In genomic region chr2:164620873-164621760, GRCh38 we compare ENCODE assay signal across 9 cellular contexts. TPM values are rescaled to one million over a fixed set of nuclear protein-coding genes. Genes with fewer than 3 reads are reported as not detected.
DNase-seq lines count a peak whose midpoint lies in the region; ATAC-seq and TF ChIP-seq lines count a peak whose summit lies in the region.
"Had no signal": no experiment of that assay in that cellular context is flagged by ENCODE, and none has a peak within 500 bp of the region (broad histone marks: within the 10 kb centered on the region; RNA-seq: fewer than 3 reads in every experiment).

Gene GRB14, minus strand, starts transcription at chr2:164621482. Its CDS starts 173 bp downstream, at chr2:164621309.

- H3K4me1 Mint-ChIP-seq in effector memory CD8-positive, alpha-beta T cell (ENCODE audit: low read depth in 2 of 2): peaks cover 0 to 1% of the 10 kb centered on the region in 2 donors

- H3K4me3 Mint-ChIP-seq in effector memory CD8-positive, alpha-beta T cell: no peak within 1 kb of the TSS

- no peaks in the 10 kb centered on the region for H3K27me3 Mint-ChIP-seq in effector memory CD8-positive, alpha-beta T cell

- no peak within 1 kb of the TSS for H3K27ac Mint-ChIP-seq in effector memory CD8-positive, alpha-beta T cell

- no peak for ATAC-seq in effector memory CD8-positive, alpha-beta T cell (replicated peaks)

- TF ChIP-seq CTCF in coronary artery (IDR thresholded peaks at IDR 0.05) (no peak), lower leg skin (IDR thresholded peaks at IDR 0.05) (no peak)

- H3K27ac ChIP-seq in coronary artery (no peak within 1 kb of the TSS), thymus (ENCODE audit: low read depth) (no peak within 1 kb of the TSS)

- intact Hi-C loops in lower leg skin (cut with DNase I; ENCODE audit: low total_unique reads): no loop called here

- no peaks in the 10 kb centered on the region for H3K36me3 ChIP-seq in thymus (ENCODE audit: control insufficient read depth, insufficient read depth)

- TF ChIP-seq POLR2A in lower leg skin (IDR thresholded peaks at IDR 0.05): no peak

- peaks cover 3 to 7% of the 10 kb centered on the region in 2 donors for H3K9me3 Mint-ChIP-seq in effector memory CD8-positive, alpha-beta T cell

- H3K9me3 ChIP-seq in thymus (ENCODE audit: control insufficient read depth): no peaks in the 10 kb centered on the region

- peaks cover 6% of the 10 kb centered on the region for H3K4me1 ChIP-seq in thymus (ENCODE audit: control insufficient read depth, insufficient read depth, low read length)

- WGBS in lower leg skin, 2 donors: 0 to 1% methylated on average over 13 to 19 of the region's 96 CpGs
- under 1% methylated on average over 95 of the region's 96 CpGs for WGBS in thymus

- H3K27me3 ChIP-seq in thymus (ENCODE audit: control insufficient read depth, insufficient read depth): peaks cover 24% of the 10 kb centered on the region

- H3K36me3 Mint-ChIP-seq in effector memory CD8-positive, alpha-beta T cell (ENCODE audit: insufficient read depth): no peaks in the 10 kb centered on the region

- DNase-seq in NCI-H1417 (lab: John Stamatoyannopoulos, UW): peak; percentile 22 to 58 (median 39)
- no peak for DNase-seq in NCI-H1417 treated with DMSO at 0.1 percent for 48 hours (lab: John Stamatoyannopoulos, UW)
- peak; percentile 58 for DNase-seq in NCI-H2196 treated with DMSO at 0.1 percent for 48 hours (lab: John Stamatoyannopoulos, UW; ENCODE audit: unreplicated experiment)
- DNase-seq in coronary artery (ENCODE audit: low spot score): no peak
- no peak for DNase-seq in lower leg skin (ENCODE audit: low spot score in 2 of 2)
- no peak for DNase-seq in putamen (ENCODE audit: low spot score)
- DNase-seq in effector memory CD8-positive, alpha-beta T cell: no peak

- H3K4me3 ChIP-seq in coronary artery (peak within 1 kb of the TSS; percentile 81), lower leg skin (ENCODE audit: low read depth, poor library complexity, severe bottlenecking) (peak within 1 kb of the TSS; percentile 41), thymus (ENCODE audit: low read length) (peak within 1 kb of the TSS; percentile 47)

RNA-seq across cellular contexts. Expression of gene GRB14, which starts in this region (rescaled TPM):
- 1 to 10 TPM in 3 of 4 donors, under 1 TPM in 1; 0.13 to 7.5 (median 4.6) TPM for total RNA-seq in lower leg skin
- polyA plus RNA-seq in thymus: 0.41 TPM
- total RNA-seq: T-helper 2 cell treated with Interferon-gamma antibody and Interleukin-4, amounts not matched to agents 100 ng/mL and 5 ng/mL, for 36 hours had no signal

Comparison
In these comparisons a context has a peak if more than half of its experiments do, and no peak if none do; other contexts are left out.
1. DNase-seq: peak in NCI-H1417 (3 of 3) and NCI-H2196 treated with DMSO at 0.1 percent for 48 hours (single experiment); none in NCI-H1417 treated with DMSO at 0.1 percent for 48 hours (single experiment), coronary artery (single experiment), lower leg skin (0 of 2), putamen (single experiment) and effector memory CD8-positive, alpha-beta T cell (0 of 3).
2. Peak in every context shown above with its lines, with median percentiles within 50 percentile points of each other: H3K4me3 ChIP-seq.